Comparison of ENCODE assay signal across 1 cellular context in the genomic region with DNA sequence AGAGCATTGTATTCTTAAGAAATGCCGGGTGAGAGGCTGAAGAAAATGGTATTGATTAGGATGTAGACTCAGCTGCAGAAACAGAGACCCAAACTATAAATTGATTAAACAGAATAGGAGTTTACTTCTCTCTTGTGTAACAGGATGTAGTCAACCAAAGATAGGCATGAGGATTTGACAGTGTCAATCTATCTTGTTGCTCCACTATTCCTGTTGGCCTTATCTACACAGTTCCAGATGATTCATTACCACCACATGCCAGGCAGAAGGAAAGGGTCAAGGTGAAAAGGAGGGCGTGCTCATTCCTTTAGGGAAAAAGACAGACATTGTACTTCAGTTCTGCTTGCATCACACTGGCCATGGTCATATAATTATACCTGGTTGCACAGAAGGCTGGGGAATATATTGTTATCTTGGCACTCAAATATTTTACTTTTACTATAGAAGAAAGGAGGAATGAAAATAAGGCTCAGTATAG.
TF ChIP-seq lines count a peak whose summit lies in the region.

No MANE protein-coding gene starts in this region.

TF ChIP-seq in K562, 482 proteins besides CTCF, POLR2A, EP300 and RAD21 (continued from another document and continues in another):
- TF ChIP-seq, protein P1, sequence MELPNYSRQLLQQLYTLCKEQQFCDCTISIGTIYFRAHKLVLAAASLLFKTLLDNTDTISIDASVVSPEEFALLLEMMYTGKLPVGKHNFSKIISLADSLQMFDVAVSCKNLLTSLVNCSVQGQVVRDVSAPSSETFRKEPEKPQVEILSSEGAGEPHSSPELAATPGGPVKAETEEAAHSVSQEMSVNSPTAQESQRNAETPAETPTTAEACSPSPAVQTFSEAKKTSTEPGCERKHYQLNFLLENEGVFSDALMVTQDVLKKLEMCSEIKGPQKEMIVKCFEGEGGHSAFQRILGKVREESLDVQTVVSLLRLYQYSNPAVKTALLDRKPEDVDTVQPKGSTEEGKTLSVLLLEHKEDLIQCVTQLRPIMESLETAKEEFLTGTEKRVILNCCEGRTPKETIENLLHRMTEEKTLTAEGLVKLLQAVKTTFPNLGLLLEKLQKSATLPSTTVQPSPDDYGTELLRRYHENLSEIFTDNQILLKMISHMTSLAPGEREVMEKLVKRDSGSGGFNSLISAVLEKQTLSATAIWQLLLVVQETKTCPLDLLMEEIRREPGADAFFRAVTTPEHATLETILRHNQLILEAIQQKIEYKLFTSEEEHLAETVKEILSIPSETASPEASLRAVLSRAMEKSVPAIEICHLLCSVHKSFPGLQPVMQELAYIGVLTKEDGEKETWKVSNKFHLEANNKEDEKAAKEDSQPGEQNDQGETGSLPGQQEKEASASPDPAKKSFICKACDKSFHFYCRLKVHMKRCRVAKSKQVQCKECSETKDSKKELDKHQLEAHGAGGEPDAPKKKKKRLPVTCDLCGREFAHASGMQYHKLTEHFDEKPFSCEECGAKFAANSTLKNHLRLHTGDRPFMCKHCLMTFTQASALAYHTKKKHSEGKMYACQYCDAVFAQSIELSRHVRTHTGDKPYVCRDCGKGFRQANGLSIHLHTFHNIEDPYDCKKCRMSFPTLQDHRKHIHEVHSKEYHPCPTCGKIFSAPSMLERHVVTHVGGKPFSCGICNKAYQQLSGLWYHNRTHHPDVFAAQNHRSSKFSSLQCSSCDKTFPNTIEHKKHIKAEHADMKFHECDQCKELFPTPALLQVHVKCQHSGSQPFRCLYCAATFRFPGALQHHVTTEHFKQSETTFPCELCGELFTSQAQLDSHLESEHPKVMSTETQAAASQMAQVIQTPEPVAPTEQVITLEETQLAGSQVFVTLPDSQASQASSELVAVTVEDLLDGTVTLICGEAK (IDR thresholded peaks at IDR 0.05), result 0 out of 2 replicates have a peak, but pooled peaks have one; percentile 53
- TF ChIP-seq, protein P1 (CRISPR knock-in tag; IDR thresholded peaks at IDR 0.05), result no peak
- TF ChIP-seq, protein P2, sequence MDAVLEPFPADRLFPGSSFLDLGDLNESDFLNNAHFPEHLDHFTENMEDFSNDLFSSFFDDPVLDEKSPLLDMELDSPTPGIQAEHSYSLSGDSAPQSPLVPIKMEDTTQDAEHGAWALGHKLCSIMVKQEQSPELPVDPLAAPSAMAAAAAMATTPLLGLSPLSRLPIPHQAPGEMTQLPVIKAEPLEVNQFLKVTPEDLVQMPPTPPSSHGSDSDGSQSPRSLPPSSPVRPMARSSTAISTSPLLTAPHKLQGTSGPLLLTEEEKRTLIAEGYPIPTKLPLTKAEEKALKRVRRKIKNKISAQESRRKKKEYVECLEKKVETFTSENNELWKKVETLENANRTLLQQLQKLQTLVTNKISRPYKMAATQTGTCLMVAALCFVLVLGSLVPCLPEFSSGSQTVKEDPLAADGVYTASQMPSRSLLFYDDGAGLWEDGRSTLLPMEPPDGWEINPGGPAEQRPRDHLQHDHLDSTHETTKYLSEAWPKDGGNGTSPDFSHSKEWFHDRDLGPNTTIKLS (IDR thresholded peaks at IDR 0.05; ENCODE audit: borderline replicate concordance, low read depth), result peak; percentile 28; the same call in 1 of the 2 replicates
- TF ChIP-seq TEAD4 (IDR thresholded peaks at IDR 0.05; ENCODE audit: low read length) (peak; percentile 99), TEAD4 (CRISPR knock-in tag; IDR thresholded peaks at IDR 0.05; ENCODE audit: borderline replicate concordance) (no peak), MBD2 (IDR thresholded peaks at IDR 0.05; ENCODE audit: borderline replicate concordance, low read depth) (peak; percentile 86), CBX2 (IDR thresholded peaks at IDR 0.05; ENCODE audit: insufficient read depth, low read length, poor library complexity, severe bottlenecking) (no peak), ZNF197 (CRISPR knock-in tag; IDR thresholded peaks at IDR 0.05; ENCODE audit: low read depth) (no peak), POU5F1 (IDR thresholded peaks at IDR 0.05; ENCODE audit: borderline replicate concordance, low read depth, low read length, partially characterized antibody) (no peak), ELF4 (CRISPR knock-in tag; IDR thresholded peaks at IDR 0.05) (peak; percentile 94), MIER1 (IDR thresholded peaks at IDR 0.05; ENCODE audit: low read depth) (no peak), ZC3H11A (IDR thresholded peaks at IDR 0.05; ENCODE audit: low read depth, low read length) (no peak), ZBTB9 (CRISPR knock-in tag; IDR thresholded peaks at IDR 0.05) (peak; percentile 94), MTA3 (IDR thresholded peaks at IDR 0.05; ENCODE audit: borderline replicate concordance) (peak; percentile 89; the same call in 1 of the 2 replicates), SIN3A (IDR thresholded peaks at IDR 0.05; ENCODE audit: borderline replicate concordance in 2 of 2, control insufficient read depth in 1 of 2, low read depth in 2 of 2, low read length in 2 of 2) (no peak), SMARCB1 (IDR thresholded peaks at IDR 0.05; ENCODE audit: insufficient read length, low read depth) (no peak), RBM15 (IDR thresholded peaks at IDR 0.05; ENCODE audit: insufficient read depth, low read length) (no peak), BRF1 (IDR thresholded peaks at IDR 0.05; ENCODE audit: borderline replicate concordance, extremely low read depth, insufficient read length) (no peak)
- TF ChIP-seq, protein P3, sequence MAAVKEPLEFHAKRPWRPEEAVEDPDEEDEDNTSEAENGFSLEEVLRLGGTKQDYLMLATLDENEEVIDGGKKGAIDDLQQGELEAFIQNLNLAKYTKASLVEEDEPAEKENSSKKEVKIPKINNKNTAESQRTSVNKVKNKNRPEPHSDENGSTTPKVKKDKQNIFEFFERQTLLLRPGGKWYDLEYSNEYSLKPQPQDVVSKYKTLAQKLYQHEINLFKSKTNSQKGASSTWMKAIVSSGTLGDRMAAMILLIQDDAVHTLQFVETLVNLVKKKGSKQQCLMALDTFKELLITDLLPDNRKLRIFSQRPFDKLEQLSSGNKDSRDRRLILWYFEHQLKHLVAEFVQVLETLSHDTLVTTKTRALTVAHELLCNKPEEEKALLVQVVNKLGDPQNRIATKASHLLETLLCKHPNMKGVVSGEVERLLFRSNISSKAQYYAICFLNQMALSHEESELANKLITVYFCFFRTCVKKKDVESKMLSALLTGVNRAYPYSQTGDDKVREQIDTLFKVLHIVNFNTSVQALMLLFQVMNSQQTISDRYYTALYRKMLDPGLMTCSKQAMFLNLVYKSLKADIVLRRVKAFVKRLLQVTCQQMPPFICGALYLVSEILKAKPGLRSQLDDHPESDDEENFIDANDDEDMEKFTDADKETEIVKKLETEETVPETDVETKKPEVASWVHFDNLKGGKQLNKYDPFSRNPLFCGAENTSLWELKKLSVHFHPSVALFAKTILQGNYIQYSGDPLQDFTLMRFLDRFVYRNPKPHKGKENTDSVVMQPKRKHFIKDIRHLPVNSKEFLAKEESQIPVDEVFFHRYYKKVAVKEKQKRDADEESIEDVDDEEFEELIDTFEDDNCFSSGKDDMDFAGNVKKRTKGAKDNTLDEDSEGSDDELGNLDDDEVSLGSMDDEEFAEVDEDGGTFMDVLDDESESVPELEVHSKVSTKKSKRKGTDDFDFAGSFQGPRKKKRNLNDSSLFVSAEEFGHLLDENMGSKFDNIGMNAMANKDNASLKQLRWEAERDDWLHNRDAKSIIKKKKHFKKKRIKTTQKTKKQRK (IDR thresholded peaks at IDR 0.05; ENCODE audit: borderline replicate concordance, low read depth, low read length), result no peak
- TF ChIP-seq, protein P4, sequence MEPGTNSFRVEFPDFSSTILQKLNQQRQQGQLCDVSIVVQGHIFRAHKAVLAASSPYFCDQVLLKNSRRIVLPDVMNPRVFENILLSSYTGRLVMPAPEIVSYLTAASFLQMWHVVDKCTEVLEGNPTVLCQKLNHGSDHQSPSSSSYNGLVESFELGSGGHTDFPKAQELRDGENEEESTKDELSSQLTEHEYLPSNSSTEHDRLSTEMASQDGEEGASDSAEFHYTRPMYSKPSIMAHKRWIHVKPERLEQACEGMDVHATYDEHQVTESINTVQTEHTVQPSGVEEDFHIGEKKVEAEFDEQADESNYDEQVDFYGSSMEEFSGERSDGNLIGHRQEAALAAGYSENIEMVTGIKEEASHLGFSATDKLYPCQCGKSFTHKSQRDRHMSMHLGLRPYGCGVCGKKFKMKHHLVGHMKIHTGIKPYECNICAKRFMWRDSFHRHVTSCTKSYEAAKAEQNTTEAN (CRISPR knock-in tag; IDR thresholded peaks at IDR 0.05), result no peak
